ENCODE assay signal across 13 cellular contexts in the genomic region with DNA sequence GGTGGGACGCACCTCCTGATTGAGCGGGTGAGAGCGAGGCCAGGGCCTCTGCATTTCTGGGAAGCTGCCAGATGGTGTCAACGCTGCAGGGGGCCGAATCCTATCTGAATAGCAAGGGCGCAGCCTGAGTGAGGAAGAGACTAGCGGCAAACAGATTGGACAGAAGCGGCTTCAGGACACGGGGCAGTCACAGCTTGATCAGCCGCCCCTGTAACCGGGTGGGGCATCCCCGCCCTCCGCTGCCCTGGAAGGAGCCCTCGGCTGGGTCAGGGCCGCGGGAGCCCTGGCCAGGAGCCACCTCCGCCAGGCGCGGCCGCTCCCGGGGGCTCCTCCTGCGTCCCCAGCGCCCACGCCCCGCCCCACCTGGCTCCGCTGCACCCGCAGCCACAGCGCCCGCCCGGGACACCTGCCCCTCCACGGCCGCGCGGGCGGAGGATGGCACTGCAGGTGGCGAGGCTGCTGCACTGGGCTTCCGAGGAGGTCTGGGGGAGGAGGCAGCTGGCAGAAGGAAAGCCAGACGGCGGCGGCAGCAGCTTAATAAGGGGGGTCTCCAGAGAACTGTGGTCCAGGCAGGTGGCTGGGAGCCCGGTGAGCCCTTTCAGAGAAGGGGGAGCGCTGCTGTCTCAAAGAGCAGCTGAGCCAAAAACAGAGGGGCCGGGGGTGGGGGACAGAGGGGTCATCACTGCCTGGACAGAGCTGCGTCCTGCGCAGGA. TPM values are rescaled to one million over a fixed set of nuclear protein-coding genes. Genes with fewer than 3 reads are reported as not detected.
DNase-seq lines count a peak whose midpoint lies in the region; ATAC-seq and TF ChIP-seq lines count a peak whose summit lies in the region.
"Had no signal": no experiment of that assay in that cellular context is flagged by ENCODE, and none has a peak within 500 bp of the region (broad histone marks: within the 10 kb centered on the region; RNA-seq: fewer than 3 reads in every experiment).

No MANE protein-coding gene starts in this region.

- H3K4me3 Mint-ChIP-seq in activated naive CD8-positive, alpha-beta T cell treated with anti-CD3 and anti-CD28 coated beads for 36 hours = no peak overlapping the region
- H3K4me3 Mint-ChIP-seq: activated naive CD8-positive, alpha-beta T cell treated with anti-CD3 and anti-CD28 coated beads, Interleukin-2, amount 10 ng/mL, durations not matched to agents 7 days and 5 days had no signal

- DNase-seq in DMS153 (lab: John Stamatoyannopoulos, UW) (peak; percentile 15), DMS153 treated with DMSO at 0.1 percent for 48 hours (lab: John Stamatoyannopoulos, UW; ENCODE audit: unreplicated experiment) (no peak), NCI-H345 treated with DMSO at 0.1 percent for 48 hours (lab: John Stamatoyannopoulos, UW; ENCODE audit: unreplicated experiment) (peak; percentile 70), left ventricle myocardium inferior (no peak), psoas muscle (no peak), GF-D8 (lab: John Stamatoyannopoulos, UW) (no peak)
- no peak for DNase-seq in activated naive CD8-positive, alpha-beta T cell treated with anti-CD3 and anti-CD28 coated beads for 36 hours
- DNase-seq: activated naive CD8-positive, alpha-beta T cell treated with anti-CD3 and anti-CD28 coated beads, Interleukin-2, amount 10 ng/mL, durations not matched to agents 7 days and 5 days; NCI-H187 treated with DMSO at 0.1 percent for 48 hours; right lobe of liver had no signal

- 8 to 9% (median 8%) methylated on average over 37 to 45 of the region's 45 CpGs for WGBS in psoas muscle, 3 donors

- H3K4me3 ChIP-seq in left ventricle myocardium inferior = peak overlapping the region; percentile 59
- H3K4me3 ChIP-seq in psoas muscle = peak overlapping the region; percentile 36
- H3K4me3 ChIP-seq: right lobe of liver had no signal

- intact Hi-C loops in left ventricle myocardium inferior (cut with micrococcal nuclease) (no loop called here), psoas muscle (cut with DNase I) (no loop called here)

- no peaks in the 10 kb centered on the region for H3K4me1 Mint-ChIP-seq in activated naive CD8-positive, alpha-beta T cell treated with anti-CD3 and anti-CD28 coated beads for 36 hours
- H3K4me1 Mint-ChIP-seq: activated naive CD8-positive, alpha-beta T cell treated with anti-CD3 and anti-CD28 coated beads, Interleukin-2, amount 10 ng/mL, durations not matched to agents 7 days and 5 days had no signal

- H3K9me3 ChIP-seq in left ventricle myocardium inferior (replicated peaks) (no peaks in the 10 kb centered on the region), psoas muscle (no peaks in the 10 kb centered on the region)
- H3K9me3 ChIP-seq: right lobe of liver had no signal

- H3K27me3 Mint-ChIP-seq in activated naive CD8-positive, alpha-beta T cell treated with anti-CD3 and anti-CD28 coated beads for 36 hours = peaks cover 22% of the 10 kb centered on the region

- TF ChIP-seq CTCF in left ventricle myocardium inferior (IDR thresholded peaks at IDR 0.05; ENCODE audit: borderline replicate concordance) (no peak), psoas muscle (IDR thresholded peaks at IDR 0.05) (no peak)

- no peaks in the 10 kb centered on the region for H3K9me3 Mint-ChIP-seq in activated naive CD8-positive, alpha-beta T cell treated with anti-CD3 and anti-CD28 coated beads for 36 hours
- H3K9me3 Mint-ChIP-seq: activated naive CD8-positive, alpha-beta T cell treated with anti-CD3 and anti-CD28 coated beads, Interleukin-2, amount 10 ng/mL, durations not matched to agents 7 days and 5 days had no signal

- H3K27ac Mint-ChIP-seq in activated naive CD8-positive, alpha-beta T cell treated with anti-CD3 and anti-CD28 coated beads for 36 hours = no peak overlapping the region
- H3K27ac Mint-ChIP-seq: activated naive CD8-positive, alpha-beta T cell treated with anti-CD3 and anti-CD28 coated beads, Interleukin-2, amount 10 ng/mL, durations not matched to agents 7 days and 5 days had no signal

- H3K36me3 Mint-ChIP-seq in activated naive CD8-positive, alpha-beta T cell treated with anti-CD3 and anti-CD28 coated beads for 36 hours = no peaks in the 10 kb centered on the region
- H3K36me3 Mint-ChIP-seq: activated naive CD8-positive, alpha-beta T cell treated with anti-CD3 and anti-CD28 coated beads, Interleukin-2, amount 10 ng/mL, durations not matched to agents 7 days and 5 days had no signal

- H3K27ac ChIP-seq in left ventricle myocardium inferior (replicated peaks) (no peak overlapping the region), psoas muscle (no peak overlapping the region)
- H3K27ac ChIP-seq: right lobe of liver had no signal

- H3K4me1 ChIP-seq in left ventricle myocardium inferior (peaks cover 8% of the 10 kb centered on the region), psoas muscle (peaks cover 4% of the 10 kb centered on the region)
- H3K4me1 ChIP-seq: right lobe of liver had no signal

- peaks cover 71% of the 10 kb centered on the region for H3K27me3 ChIP-seq in left ventricle myocardium inferior (ENCODE audit: low read depth)
- peaks cover 2 to 45% (median 3%) of the 10 kb centered on the region in 3 donors for H3K27me3 ChIP-seq in psoas muscle (ENCODE audit: insufficient read depth in 3 of 3, low read length in 2 of 3)

- peak in 3 of 4 donors; percentile 36 to 55 (median 40) for ATAC-seq in psoas muscle
- no peak for ATAC-seq in HG03159 (IDR thresholded peaks at IDR 0.05; ENCODE audit: unreplicated experiment)
- ATAC-seq: HCT116 had no signal

- H3K36me3 ChIP-seq in left ventricle myocardium inferior (no peaks in the 10 kb centered on the region), psoas muscle (ENCODE audit: insufficient read depth in 1 of 2, low read depth in 1 of 2) (no peaks in the 10 kb centered on the region)
- H3K36me3 ChIP-seq: right lobe of liver had no signal

RNA-seq across cellular contexts. Expression of a gene that starts 18.9 kb away (rescaled TPM):
- 0.93 TPM for total RNA-seq in left ventricle myocardium inferior
- under 1 TPM; 0.02 to 0.43 (median 0.05) TPM for total RNA-seq in psoas muscle
- under 1 TPM in 2 of 3 donors, not detected in 1; 0.01 to 0.13 TPM for polyA plus RNA-seq in psoas muscle
- not detected for total RNA-seq in activated naive CD8-positive, alpha-beta T cell treated with anti-CD3 and anti-CD28 coated beads for 36 hours
- total RNA-seq: activated naive CD8-positive, alpha-beta T cell treated with anti-CD3 and anti-CD28 coated beads, Interleukin-2, amount 10 ng/mL, durations not matched to agents 7 days and 5 days; endothelial cell of umbilical vein; right lobe of liver had no signal
- polyA plus RNA-seq: endothelial cell of umbilical vein had no signal

Comparison
In these comparisons a context has a peak if more than half of its experiments do, and no peak if none do; other contexts are left out.
1. DNase-seq: peak in DMS153 (single experiment) and NCI-H345 treated with DMSO at 0.1 percent for 48 hours (single experiment); none in DMS153 treated with DMSO at 0.1 percent for 48 hours (single experiment), left ventricle myocardium inferior (single experiment), psoas muscle (0 of 2), activated naive CD8-positive, alpha-beta T cell treated with anti-CD3 and anti-CD28 coated beads for 36 hours (single experiment) and GF-D8 (single experiment).